1 cellular context compared by ENCODE assay signal in the genomic region with DNA sequence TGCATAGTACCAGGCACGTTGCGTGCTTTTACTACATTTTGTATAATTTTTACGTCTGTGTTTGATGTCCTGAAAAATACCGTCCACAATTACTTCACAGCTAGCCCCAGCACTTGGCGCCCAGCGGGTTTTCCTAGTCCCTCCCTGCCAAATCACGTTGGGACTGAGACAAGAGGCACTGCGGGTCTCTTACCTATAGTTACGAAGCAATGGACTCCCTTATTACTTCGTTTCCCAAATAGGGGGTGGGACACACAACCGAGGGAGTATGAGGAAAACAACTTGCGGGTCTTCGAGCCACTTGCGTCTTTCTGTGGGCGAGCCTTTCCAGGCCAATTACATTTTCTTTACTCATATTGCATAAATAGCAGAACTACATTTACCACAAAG.
TF ChIP-seq lines count a peak whose summit lies in the region.

No MANE protein-coding gene starts in this region.

TF ChIP-seq in H1, 55 proteins besides CTCF, POLR2A, EP300 and RAD21 (continued from another document):
- peak; percentile 30; the same call in 1 of the 2 replicates for TF ChIP-seq PHF8 (conservative IDR thresholded peaks at IDR 0.05; ENCODE audit: low read depth, low read length)
